ENCODE assay signal across 1 cellular context in genomic region chr19:38196245-38196837, GRCh38.
TF ChIP-seq lines count a peak whose summit lies in the region.

No MANE protein-coding gene starts in this region.

TF ChIP-seq in GM23338, 12 proteins besides CTCF, POLR2A, EP300 and RAD21:
- no peak for TF ChIP-seq ZNF462 (CRISPR knock-in tag; IDR thresholded peaks at IDR 0.05)
- no peak for TF ChIP-seq CREB1 (CRISPR knock-in tag; IDR thresholded peaks at IDR 0.05; ENCODE audit: low read depth)
- no peak for TF ChIP-seq ZNF114 (CRISPR knock-in tag; IDR thresholded peaks at IDR 0.05)
- TF ChIP-seq EZH2 (IDR thresholded peaks at IDR 0.05; ENCODE audit: low read depth, unreplicated experiment): no peak
- no peak for TF ChIP-seq EZH2phosphoT487 (IDR thresholded peaks at IDR 0.05; ENCODE audit: unreplicated experiment)
- TF ChIP-seq ZNF331 (CRISPR knock-in tag; IDR thresholded peaks at IDR 0.05; ENCODE audit: low read depth): no peak
- no peak for TF ChIP-seq STAT1 (IDR thresholded peaks at IDR 0.05; ENCODE audit: unreplicated experiment)
- TF ChIP-seq JUNB (IDR thresholded peaks at IDR 0.05; ENCODE audit: unreplicated experiment): no peak
- no peak for TF ChIP-seq ETS1 (IDR thresholded peaks at IDR 0.05)
- no peak for TF ChIP-seq POLR2AphosphoS5 (IDR thresholded peaks at IDR 0.05; ENCODE audit: low read depth)
- TF ChIP-seq REST (IDR thresholded peaks at IDR 0.05; ENCODE audit: unreplicated experiment): no peak
- no peak for TF ChIP-seq NANOG (IDR thresholded peaks at IDR 0.05; ENCODE audit: borderline replicate concordance)
TF ChIP-seq in GM23338: peak in this region for 0.
